In the genomic region with DNA sequence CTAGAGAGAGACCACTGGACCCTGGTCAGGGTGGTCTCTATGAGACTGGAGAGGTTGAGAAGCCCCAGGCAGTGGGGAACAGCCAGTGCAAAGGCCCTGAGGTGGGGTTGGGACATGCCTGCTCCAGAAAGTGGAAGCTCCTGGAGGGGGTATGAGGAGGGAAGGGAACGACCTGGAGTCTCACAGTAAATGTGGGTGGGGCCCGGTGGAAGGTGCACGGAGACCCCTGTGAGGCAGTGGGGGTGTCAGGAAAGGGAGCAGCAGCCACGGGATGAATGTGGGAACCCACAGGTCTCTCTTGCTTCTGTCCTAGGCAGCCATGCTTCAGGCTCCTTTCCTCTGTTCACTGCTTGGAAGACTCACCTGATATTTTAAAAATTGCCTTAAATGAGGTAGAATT, we compare ENCODE assay signal across 25 cellular contexts. TPM values are rescaled to one million over a fixed set of nuclear protein-coding genes. Genes with fewer than 3 reads are reported as not detected.
"Had no signal": no experiment of that assay in that cellular context is flagged by ENCODE, and none has a peak within 500 bp of the region (broad histone marks: within the 10 kb centered on the region; RNA-seq: fewer than 3 reads in every experiment).

No MANE protein-coding gene starts in this region.

- H3K27ac ChIP-seq: colonic mucosa, dorsolateral prefrontal cortex, esophagus squamous epithelium, gastrocnemius medialis, heart right ventricle, left lung, lower lobe of right lung had no signal

- H3K4me1 ChIP-seq: colonic mucosa, esophagus squamous epithelium, gastrocnemius medialis, left lung, lower lobe of right lung had no signal

- H3K27ac Mint-ChIP-seq: naive B cell had no signal

- H3K4me3 ChIP-seq: colonic mucosa, dorsolateral prefrontal cortex, esophagus squamous epithelium, gastrocnemius medialis, heart right ventricle, left lung, lower lobe of right lung, mucosa of descending colon had no signal

- H3K9me3 Mint-ChIP-seq: naive B cell had no signal

- H3K27me3 ChIP-seq: colonic mucosa, gastrocnemius medialis, left lung had no signal

- H3K4me1 Mint-ChIP-seq: naive B cell had no signal

- H3K9me3 ChIP-seq: colonic mucosa, esophagus squamous epithelium, gastrocnemius medialis, heart right ventricle, left lung, lower lobe of right lung, mucosa of descending colon had no signal

- H3K36me3 ChIP-seq: colonic mucosa, esophagus squamous epithelium, gastrocnemius medialis, heart right ventricle, left lung, lower lobe of right lung had no signal

- ATAC-seq: gastrocnemius medialis, heart right ventricle, left cardiac atrium, left lung, left ventricle myocardium superior, lower lobe of right lung, mucosa of descending colon had no signal

- H3K4me3 Mint-ChIP-seq: naive B cell had no signal

- DNase-seq: colonic mucosa; dermis blood vessel endothelial cell; dorsolateral prefrontal cortex; effector CD4-positive, alpha-beta T cell; effector memory CD4-positive, alpha-beta T cell; esophagus squamous epithelium; foreskin fibroblast; foreskin melanocyte; gastrocnemius medialis; glutamatergic neuron; head of caudate nucleus; heart right ventricle; hippocampal formation; left cardiac atrium; left lung; left ventricle myocardium superior; lower lobe of right lung; mesenchymal stem cell; mucosa of descending colon; naive B cell had no signal

- H3K36me3 Mint-ChIP-seq: naive B cell had no signal

RNA-seq across cellular contexts. Expression of a gene that starts 1.3 kb away (rescaled TPM):
- total RNA-seq: chondrocyte, colonic mucosa, dermis blood vessel endothelial cell, epithelial cell of proximal tubule, esophagus squamous epithelium, gastrocnemius medialis, heart right ventricle, kidney epithelial cell, left cardiac atrium, left lung, left ventricle myocardium superior, lower lobe of right lung, lung microvascular endothelial cell, mucosa of descending colon, myocyte had no signal
